Comparison of ENCODE assay signal across 13 cellular contexts in genomic region chr12:52011602-52012214, GRCh38.
"Had no signal": no experiment of that assay in that cellular context is flagged by ENCODE, and none has a peak within 500 bp of the region (broad histone marks: within the 10 kb centered on the region; RNA-seq: fewer than 3 reads in every experiment).

No MANE protein-coding gene starts in this region.

- H3K4me1 ChIP-seq: foreskin keratinocyte had no signal

- DNase-seq: activated CD4-positive, alpha-beta T cell treated with anti-CD3 and anti-CD28 coated beads for 36 hours; activated CD8-positive, alpha-beta memory T cell treated with anti-CD3 and anti-CD28 coated beads, Interleukin-2, amount 50 U/mL, for 4 hours; activated CD8-positive, alpha-beta T cell treated with anti-CD3 and anti-CD28 coated beads for 36 hours; activated naive CD8-positive, alpha-beta T cell treated with anti-CD3 and anti-CD28 coated beads, Interleukin-2, amount 10 ng/mL, durations not matched to agents 7 days and 5 days; activated T-cell treated with anti-CD3 and anti-CD28 coated beads, Interleukin-2, amount 50 U/mL, for 72 hours; foreskin keratinocyte; islet precursor cell; stimulated activated CD4-positive, alpha-beta T cell treated with anti-CD3 and anti-CD28 coated beads, Interleukin-1b, Interleukin-23, amount 100 ng/mL, for 48 hours; stimulated activated naive CD4-positive, alpha-beta T cell treated with Interleukin-2 at 50 U/mL for 16 hours; SW 1271; T-helper 9 cell had no signal

- H3K4me3 Mint-ChIP-seq: activated CD4-positive, alpha-beta T cell treated with anti-CD3 and anti-CD28 coated beads for 36 hours; activated CD8-positive, alpha-beta T cell treated with anti-CD3 and anti-CD28 coated beads for 36 hours; activated naive CD8-positive, alpha-beta T cell treated with anti-CD3 and anti-CD28 coated beads, Interleukin-2, amount 10 ng/mL, durations not matched to agents 7 days and 5 days; activated T-cell treated with anti-CD3 and anti-CD28 coated beads, Interleukin-2, amount 50 U/mL, for 72 hours; mesothelial cell of epicardium had no signal

- H3K9me3 Mint-ChIP-seq: activated CD8-positive, alpha-beta T cell treated with anti-CD3 and anti-CD28 coated beads for 36 hours; activated naive CD8-positive, alpha-beta T cell treated with anti-CD3 and anti-CD28 coated beads, Interleukin-2, amount 10 ng/mL, durations not matched to agents 7 days and 5 days; activated T-cell treated with anti-CD3 and anti-CD28 coated beads, Interleukin-2, amount 50 U/mL, for 72 hours; mesothelial cell of epicardium had no signal

- H3K27ac ChIP-seq: foreskin keratinocyte had no signal

- H3K4me3 ChIP-seq: right atrium auricular region had no signal

- H3K9me3 ChIP-seq: right atrium auricular region had no signal

- H3K36me3 Mint-ChIP-seq: mesothelial cell of epicardium had no signal

- H3K27me3 Mint-ChIP-seq: activated CD4-positive, alpha-beta T cell treated with anti-CD3 and anti-CD28 coated beads for 36 hours; activated CD8-positive, alpha-beta T cell treated with anti-CD3 and anti-CD28 coated beads for 36 hours; activated naive CD8-positive, alpha-beta T cell treated with anti-CD3 and anti-CD28 coated beads, Interleukin-2, amount 10 ng/mL, durations not matched to agents 7 days and 5 days had no signal

- ATAC-seq: activated CD4-positive, alpha-beta T cell treated with anti-CD3 and anti-CD28 coated beads for 36 hours; activated CD8-positive, alpha-beta T cell treated with anti-CD3 and anti-CD28 coated beads for 36 hours; activated T-cell treated with anti-CD3 and anti-CD28 coated beads, Interleukin-2, amount 50 U/mL, for 72 hours; foreskin keratinocyte had no signal

- H3K27ac Mint-ChIP-seq: activated CD4-positive, alpha-beta T cell treated with anti-CD3 and anti-CD28 coated beads for 36 hours; activated CD8-positive, alpha-beta T cell treated with anti-CD3 and anti-CD28 coated beads for 36 hours; activated naive CD8-positive, alpha-beta T cell treated with anti-CD3 and anti-CD28 coated beads, Interleukin-2, amount 10 ng/mL, durations not matched to agents 7 days and 5 days; activated T-cell treated with anti-CD3 and anti-CD28 coated beads, Interleukin-2, amount 50 U/mL, for 72 hours had no signal
